In the genomic region with DNA sequence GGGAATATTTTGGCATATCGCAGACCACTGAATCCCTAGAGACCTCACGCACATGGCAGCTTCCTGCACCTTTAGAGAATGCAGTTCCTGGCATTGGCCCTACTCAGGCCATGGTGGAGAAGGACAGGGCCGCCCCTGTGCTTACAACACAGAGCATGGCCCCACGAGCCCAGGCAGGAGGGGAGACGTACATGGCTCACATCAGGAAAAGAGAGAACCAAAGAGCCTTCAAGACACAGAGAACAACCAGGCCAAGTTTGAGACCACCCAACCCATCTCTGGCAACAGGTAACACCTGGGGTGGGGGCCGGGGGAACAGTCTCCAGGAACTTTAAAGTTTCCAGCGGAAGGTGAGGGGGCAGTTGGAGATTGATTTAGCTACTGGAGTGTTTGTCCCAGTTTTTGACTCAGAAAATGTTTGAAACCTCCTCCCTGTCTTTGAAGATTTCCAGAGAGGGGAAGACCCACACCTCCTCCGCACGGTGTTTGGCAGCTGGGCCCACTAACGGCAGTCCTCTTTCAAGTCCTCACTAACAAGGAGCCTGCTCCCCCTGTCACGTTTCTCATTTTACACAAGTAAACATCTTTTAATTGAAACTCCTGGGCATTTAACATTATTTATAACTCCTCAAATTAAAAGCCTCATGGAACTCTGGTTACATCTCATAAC, we compare ENCODE assay signal across 23 cellular contexts.
DNase-seq lines count a peak whose midpoint lies in the region; ATAC-seq, FAIRE-seq and TF ChIP-seq lines count a peak whose summit lies in the region.
"Had no signal": no experiment of that assay in that cellular context is flagged by ENCODE, and none has a peak within 500 bp of the region (broad histone marks: within the 10 kb centered on the region; RNA-seq: fewer than 3 reads in every experiment).

No MANE protein-coding gene starts in this region.

- intact Hi-C loops in vagina (cut with DNase I): no loop called here

- H3K9me3 ChIP-seq in vagina: peaks cover 4% of the 10 kb centered on the region
- peaks cover 5% of the 10 kb centered on the region for H3K9me3 ChIP-seq in hepatocyte (ENCODE audit: low read depth)

- H3K4me3 Mint-ChIP-seq in activated CD8-positive, alpha-beta memory T cell treated with anti-CD3 and anti-CD28 coated beads, Interleukin-2, amount 10 ng/mL, durations not matched to agents 7 days and 5 days: no peak overlapping the region
- no peak overlapping the region for H3K4me3 Mint-ChIP-seq in nephron progenitor cell
- H3K4me3 Mint-ChIP-seq: B cell, GM23338 had no signal

- peaks cover 1% of the 10 kb centered on the region for H3K9me3 Mint-ChIP-seq in activated CD8-positive, alpha-beta memory T cell treated with anti-CD3 and anti-CD28 coated beads, Interleukin-2, amount 10 ng/mL, durations not matched to agents 7 days and 5 days (ENCODE audit: low read depth)
- peaks cover 33% of the 10 kb centered on the region for H3K9me3 Mint-ChIP-seq in nephron progenitor cell

- no peak overlapping the region for H3K27ac Mint-ChIP-seq in activated CD8-positive, alpha-beta memory T cell treated with anti-CD3 and anti-CD28 coated beads, Interleukin-2, amount 10 ng/mL, durations not matched to agents 7 days and 5 days
- peak overlapping the region; percentile 41 for H3K27ac Mint-ChIP-seq in nephron progenitor cell
- H3K27ac Mint-ChIP-seq: B cell, GM23338 had no signal

- peaks cover 9% of the 10 kb centered on the region for H3K4me1 Mint-ChIP-seq in activated CD8-positive, alpha-beta memory T cell treated with anti-CD3 and anti-CD28 coated beads, Interleukin-2, amount 10 ng/mL, durations not matched to agents 7 days and 5 days
- H3K4me1 Mint-ChIP-seq in nephron progenitor cell: peaks cover 54% of the 10 kb centered on the region
- H3K4me1 Mint-ChIP-seq: B cell had no signal

- H4K20me1 ChIP-seq in hepatocyte (ENCODE audit: insufficient read depth, poor library complexity, severe bottlenecking): no peaks in the 10 kb centered on the region

- no peak for TF ChIP-seq POLR2A in vagina (IDR thresholded peaks at IDR 0.05)

- FAIRE-seq in endometrium (lab: Jason Lieb, UNC): peak; percentile 43
- FAIRE-seq in GM19239 (lab: Jason Lieb, UNC): no peak
- FAIRE-seq: D721Med, GM18507 had no signal

- H3K27me3 ChIP-seq in vagina (no peaks in the 10 kb centered on the region), hepatocyte (no peaks in the 10 kb centered on the region)

- no peaks in the 10 kb centered on the region for H3K4me1 ChIP-seq in vagina
- peaks cover 11% of the 10 kb centered on the region for H3K4me1 ChIP-seq in hepatocyte (ENCODE audit: insufficient read depth)

- H3K27me3 Mint-ChIP-seq in activated CD8-positive, alpha-beta memory T cell treated with anti-CD3 and anti-CD28 coated beads, Interleukin-2, amount 10 ng/mL, durations not matched to agents 7 days and 5 days: peaks cover 2% of the 10 kb centered on the region
- H3K27me3 Mint-ChIP-seq in nephron progenitor cell (ENCODE audit: low read depth, poor library complexity): peaks cover 6% of the 10 kb centered on the region
- H3K27me3 Mint-ChIP-seq: B cell had no signal

- no peak overlapping the region for H2AFZ ChIP-seq in hepatocyte
- H2AFZ ChIP-seq: GM23338 had no signal

- no peak overlapping the region for H3K4me2 ChIP-seq in hepatocyte
- H3K4me2 ChIP-seq: GM23338 had no signal

- no peaks in the 10 kb centered on the region for H3K9me2 ChIP-seq in hepatocyte (replicated peaks; ENCODE audit: insufficient read depth)

- no peaks in the 10 kb centered on the region for H3K36me3 Mint-ChIP-seq in activated CD8-positive, alpha-beta memory T cell treated with anti-CD3 and anti-CD28 coated beads, Interleukin-2, amount 10 ng/mL, durations not matched to agents 7 days and 5 days
- H3K36me3 Mint-ChIP-seq in nephron progenitor cell (ENCODE audit: low read depth): peaks cover 7% of the 10 kb centered on the region

- CTCF ChIA-PET in activated CD8-positive, alpha-beta memory T cell treated with anti-CD3 and anti-CD28 coated beads, Interleukin-2, amount 10 ng/mL, durations not matched to agents 7 days and 5 days (lab: Charles Lee): no interaction called here

- peak; percentile 35 for DNase-seq in activated CD8-positive, alpha-beta memory T cell treated with anti-CD3 and anti-CD28 coated beads for 24 hours
- no peak for DNase-seq in activated CD8-positive, alpha-beta memory T cell treated with anti-CD3 and anti-CD28 coated beads, Interleukin-2, amount 10 ng/mL, durations not matched to agents 7 days and 5 days
- DNase-seq in nephron progenitor cell (no peak), vagina (ENCODE audit: extremely low spot score in 2 of 2) (peak; percentile 22 to 64), hepatocyte (ENCODE audit: low spot score) (no peak), GM19239 (ENCODE audit: insufficient read length, low spot score) (no peak)
- no peak for DNase-seq in stimulated activated CD4-positive, alpha-beta T cell treated with anti-CD3 and anti-CD28 coated beads, Interleukin-4, amount 100 ng/mL, for 1 hour
- DNase-seq: HCEC 1CT; KBM-7; NCI-H1105; NCI-H146; NCI-H2029; NCI-H526; NCI-H82; NK-92 treated with Interleukin-12 subunit alpha and Interleukin-12 subunit beta, amount 100 ng/mL, for 24 hours; PC-3 had no signal

- no peaks in the 10 kb centered on the region for H3K79me2 ChIP-seq in hepatocyte

- no peaks in the 10 kb centered on the region for H3K36me3 ChIP-seq in vagina
- no peaks in the 10 kb centered on the region for H3K36me3 ChIP-seq in hepatocyte (replicated peaks; ENCODE audit: insufficient read depth, low read depth)

- WGBS in hepatocyte (ENCODE audit: low lambda C conversion rate, missing lambda C conversion rate): 92% methylated on average over 11 of the region's 11 CpGs

- ATAC-seq in activated CD8-positive, alpha-beta memory T cell treated with anti-CD3 and anti-CD28 coated beads, Interleukin-2, amount 10 ng/mL, durations not matched to agents 7 days and 5 days: no peak
- ATAC-seq: PC-3, SK-N-SH treated with all-trans-retinoic acid at 6 μM for 48 hours had no signal

- no peak for TF ChIP-seq CTCF in nephron progenitor cell (IDR thresholded peaks at IDR 0.05)
- no peak for TF ChIP-seq CTCF in vagina (IDR thresholded peaks at IDR 0.05)
- TF ChIP-seq CTCF in hepatocyte (IDR thresholded peaks at IDR 0.05; ENCODE audit: poor library complexity): no peak

- H3K4me3 ChIP-seq in vagina (no peak overlapping the region), hepatocyte (no peak overlapping the region)
- H3K4me3 ChIP-seq: GM23338 had no signal

- H3K27ac ChIP-seq in vagina (no peak overlapping the region), hepatocyte (no peak overlapping the region)
- H3K27ac ChIP-seq: 22Rv1 had no signal

Comparison
In these comparisons a context has a peak if more than half of its experiments do, and no peak if none do; other contexts are left out.
1. DNase-seq: peak in activated CD8-positive, alpha-beta memory T cell treated with anti-CD3 and anti-CD28 coated beads for 24 hours (single experiment) and vagina (2 of 2); none in activated CD8-positive, alpha-beta memory T cell treated with anti-CD3 and anti-CD28 coated beads, Interleukin-2, amount 10 ng/mL, durations not matched to agents 7 days and 5 days (single experiment), nephron progenitor cell (single experiment), stimulated activated CD4-positive, alpha-beta T cell treated with anti-CD3 and anti-CD28 coated beads, Interleukin-4, amount 100 ng/mL, for 1 hour (single experiment), hepatocyte (single experiment) and GM19239 (single experiment).